In the genomic region with DNA sequence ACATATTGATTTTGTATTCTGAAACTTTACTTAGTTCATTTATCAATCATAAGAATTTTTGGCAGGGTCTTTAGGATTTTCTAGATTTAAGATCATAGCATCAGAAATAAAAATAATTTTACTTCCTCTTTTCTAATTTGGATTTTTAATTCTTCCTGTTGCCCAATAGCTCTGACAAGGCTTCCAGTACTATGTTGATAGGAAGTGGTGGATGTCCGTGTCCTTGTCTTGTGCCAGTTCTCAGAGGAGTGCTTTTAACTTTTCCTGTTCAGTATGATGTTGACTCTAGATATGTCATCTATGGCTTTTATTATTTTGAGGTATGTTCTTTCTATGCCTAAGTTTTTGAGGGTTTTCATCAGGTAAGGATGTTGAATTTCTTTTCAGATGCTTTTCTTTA, we compare ENCODE assay signal across 24 cellular contexts. TPM values are rescaled to one million over a fixed set of nuclear protein-coding genes. Genes with fewer than 3 reads are reported as not detected.
"Had no signal": no experiment of that assay in that cellular context is flagged by ENCODE, and none has a peak within 500 bp of the region (broad histone marks: within the 10 kb centered on the region; RNA-seq: fewer than 3 reads in every experiment).

No MANE protein-coding gene starts in this region.

- H3K27me3 ChIP-seq: body of pancreas, tibial nerve had no signal

- H3K36me3 Mint-ChIP-seq: activated naive CD8-positive, alpha-beta T cell; natural killer cell had no signal

- H3K9me3 ChIP-seq: body of pancreas, prostate gland, tibial nerve had no signal

- H3K36me3 ChIP-seq: prostate gland, tibial nerve had no signal

- DNase-seq: activated CD4-positive, alpha-beta memory T cell treated with anti-CD3 and anti-CD28 coated beads, Interleukin-2, amount 10 ng/mL, durations not matched to agents 7 days and 5 days; activated CD4-positive, alpha-beta T cell treated with anti-CD3 and anti-CD28 coated beads for 36 hours; activated effector memory CD4-positive, alpha-beta T cell treated with anti-CD3 and anti-CD28 coated beads, Interleukin-2, amount 50 U/mL, for 16 hours; activated T-cell treated with anti-CD3 and anti-CD28 coated beads, Interleukin-2, amount 50 U/mL, for 48 hours; amygdala; body of pancreas; central memory CD4-positive, alpha-beta T cell; kidney glomerular epithelial cell; left ventricle myocardium superior; mesenchymal stem cell; natural killer cell; right cardiac atrium; small intestine; stimulated activated CD4-positive, alpha-beta T cell treated with anti-CD3 and anti-CD28 coated beads, Interleukin-4, amount 100 ng/mL, for 4 hours; stimulated activated CD8-positive, alpha-beta memory T cell treated with anti-CD3 and anti-CD28 coated beads, Interleukin-4, amount 100 ng/mL, for 48 hours; stimulated activated naive CD4-positive, alpha-beta T cell treated with Interleukin-2 at 50 U/mL for 16 hours; substantia nigra; T1000 had no signal

- H3K27ac Mint-ChIP-seq: activated CD4-positive, alpha-beta memory T cell treated with anti-CD3 and anti-CD28 coated beads, Interleukin-2, amount 10 ng/mL, durations not matched to agents 7 days and 5 days; activated CD4-positive, alpha-beta T cell treated with anti-CD3 and anti-CD28 coated beads for 36 hours; activated naive CD8-positive, alpha-beta T cell; natural killer cell had no signal

- H3K4me1 ChIP-seq: body of pancreas, prostate gland, tibial nerve had no signal

- H3K27ac ChIP-seq: body of pancreas, coronary artery, prostate gland, tibial nerve had no signal

- H3K4me3 ChIP-seq: body of pancreas, coronary artery, prostate gland, tibial nerve had no signal

- H3K4me3 Mint-ChIP-seq: activated CD4-positive, alpha-beta memory T cell treated with anti-CD3 and anti-CD28 coated beads, Interleukin-2, amount 10 ng/mL, durations not matched to agents 7 days and 5 days; activated CD4-positive, alpha-beta T cell treated with anti-CD3 and anti-CD28 coated beads for 36 hours; activated naive CD8-positive, alpha-beta T cell; natural killer cell had no signal

- H3K9me3 Mint-ChIP-seq: activated CD4-positive, alpha-beta memory T cell treated with anti-CD3 and anti-CD28 coated beads, Interleukin-2, amount 10 ng/mL, durations not matched to agents 7 days and 5 days; natural killer cell had no signal

- ATAC-seq: activated CD4-positive, alpha-beta T cell treated with anti-CD3 and anti-CD28 coated beads for 36 hours; body of pancreas; esophagus mucosa; left ventricle myocardium superior; natural killer cell; right cardiac atrium had no signal

RNA-seq across cellular contexts. Expression of a gene that starts 7.6 kb away (rescaled TPM):
- total RNA-seq: activated CD4-positive, alpha-beta memory T cell treated with anti-CD3 and anti-CD28 coated beads, Interleukin-2, amount 10 ng/mL, durations not matched to agents 7 days and 5 days; activated CD4-positive, alpha-beta T cell treated with anti-CD3 and anti-CD28 coated beads for 36 hours; body of pancreas; esophagus mucosa; left ventricle myocardium superior; mucosa of gallbladder; prostate gland; right cardiac atrium; tibial nerve had no signal

RNA-seq across cellular contexts. Expression of a gene that starts 20.5 kb away (rescaled TPM):
- total RNA-seq: activated CD4-positive, alpha-beta T cell treated with anti-CD3 and anti-CD28 coated beads for 36 hours; body of pancreas; esophagus mucosa; left ventricle myocardium superior; mucosa of gallbladder; prostate gland; right cardiac atrium had no signal
- polyA plus RNA-seq: small intestine had no signal

RNA-seq across cellular contexts. Expression of a gene that starts 26.2 kb away (rescaled TPM):
- total RNA-seq: activated CD4-positive, alpha-beta memory T cell treated with anti-CD3 and anti-CD28 coated beads, Interleukin-2, amount 10 ng/mL, durations not matched to agents 7 days and 5 days; activated CD4-positive, alpha-beta T cell treated with anti-CD3 and anti-CD28 coated beads for 36 hours; body of pancreas; esophagus mucosa; left ventricle myocardium superior; mucosa of gallbladder; prostate gland; right cardiac atrium; tibial nerve had no signal

RNA-seq across cellular contexts. Expression of a gene that starts 36.7 kb away (rescaled TPM):
- total RNA-seq: activated CD4-positive, alpha-beta memory T cell treated with anti-CD3 and anti-CD28 coated beads, Interleukin-2, amount 10 ng/mL, durations not matched to agents 7 days and 5 days; body of pancreas; esophagus mucosa; left ventricle myocardium superior; mucosa of gallbladder; tibial nerve had no signal

RNA-seq across cellular contexts. Expression of a gene that starts 54.5 kb away (rescaled TPM):
- total RNA-seq: body of pancreas, esophagus mucosa, left ventricle myocardium superior, mucosa of gallbladder, prostate gland, tibial nerve had no signal
- polyA plus RNA-seq: right cardiac atrium had no signal
